In the genomic region with DNA sequence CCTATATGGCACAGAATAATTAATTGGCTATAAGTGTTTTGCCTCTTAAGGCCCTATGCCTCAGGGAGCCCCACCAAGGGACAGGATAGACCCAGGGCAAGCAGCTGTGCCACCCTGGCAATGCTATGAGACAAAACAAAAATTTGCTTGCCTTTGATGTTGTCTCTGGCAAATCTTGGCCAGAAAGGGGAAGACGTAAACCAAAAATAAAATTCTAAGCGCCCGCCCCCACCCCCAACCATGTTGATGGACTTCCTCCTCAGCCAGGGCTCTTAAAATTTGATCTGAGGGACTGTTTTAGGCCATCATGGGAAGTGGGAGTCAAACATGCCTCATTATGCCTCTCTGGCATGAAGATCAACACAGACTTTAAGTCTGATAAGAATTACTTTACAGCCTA, we compare ENCODE assay signal across 15 cellular contexts.
"Had no signal": no experiment of that assay in that cellular context is flagged by ENCODE, and none has a peak within 500 bp of the region (broad histone marks: within the 10 kb centered on the region; RNA-seq: fewer than 3 reads in every experiment).

No MANE protein-coding gene starts in this region.

- H3K4me1 ChIP-seq: body of pancreas, esophagus squamous epithelium, sigmoid colon, spleen had no signal

- ATAC-seq: activated CD8-positive, alpha-beta memory T cell treated with anti-CD3 and anti-CD28 coated beads, Interleukin-2, amount 10 ng/mL, durations not matched to agents 7 days and 5 days; body of pancreas; left ventricle myocardium superior; stimulated activated naive B cell treated with anti-CD40 and anti-IgM and Interleukin-4, amounts not matched to agents 10 μg/mL and 1 μg/mL and 100 μg/mL, for 72 hours had no signal

- H3K4me3 ChIP-seq: body of pancreas, esophagus squamous epithelium, sigmoid colon, spleen had no signal

- DNase-seq: activated CD4-positive, alpha-beta memory T cell treated with anti-CD3 and anti-CD28 coated beads, Interleukin-2, amount 10 ng/mL, durations not matched to agents 7 days and 5 days; activated CD4-positive, alpha-beta T cell treated with anti-CD3 and anti-CD28 coated beads for 48 hours; activated CD4-positive, CD25-positive, alpha-beta regulatory T cell; activated CD8-positive, alpha-beta memory T cell treated with anti-CD3 and anti-CD28 coated beads, Interleukin-2, amount 10 ng/mL, durations not matched to agents 7 days and 5 days; amniotic stem cell; body of pancreas; dermis blood vessel endothelial cell; effector memory CD4-positive, alpha-beta T cell; esophagus squamous epithelium; left ventricle myocardium superior; occipital lobe; posterior cingulate gyrus; sigmoid colon; spleen; stimulated activated naive B cell treated with anti-CD40 and anti-IgM and Interleukin-4, amounts not matched to agents 10 μg/mL and 1 μg/mL and 100 μg/mL, for 72 hours had no signal

- H3K9me3 ChIP-seq: body of pancreas, esophagus squamous epithelium, sigmoid colon, spleen had no signal

- H3K36me3 ChIP-seq: esophagus squamous epithelium, sigmoid colon, spleen had no signal

- H3K27me3 ChIP-seq: body of pancreas, esophagus squamous epithelium, sigmoid colon, spleen had no signal
